In the genomic region with DNA sequence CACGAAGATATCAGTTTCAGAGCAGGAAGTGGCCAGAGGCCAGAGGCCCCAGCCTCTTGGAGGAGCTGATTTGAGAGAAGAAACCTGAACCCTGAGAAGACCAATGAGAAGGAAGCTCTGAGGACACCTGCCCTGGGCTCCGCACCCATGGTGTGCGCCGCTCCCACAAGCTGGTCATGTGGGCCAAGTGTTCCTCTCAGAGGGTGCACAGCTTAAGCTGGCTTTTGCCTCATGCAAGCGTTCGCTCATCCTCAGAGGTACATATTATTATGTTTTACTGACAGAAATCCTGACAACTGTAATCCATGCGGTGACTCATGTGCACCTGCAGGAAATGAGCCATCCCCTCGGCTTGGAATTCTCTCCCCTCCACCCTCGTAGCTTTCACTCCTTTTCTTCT, we compare ENCODE assay signal across 11 cellular contexts.
A peak's percentile ranks its signal among the peaks of the same experiment; 100 is the strongest.
DNase-seq lines count a peak whose midpoint lies in the region; ATAC-seq and TF ChIP-seq lines count a peak whose summit lies in the region.
"Had no signal": no experiment of that assay in that cellular context is flagged by ENCODE, and none has a peak within 500 bp of the region (broad histone marks: within the 10 kb centered on the region; RNA-seq: fewer than 3 reads in every experiment).

No MANE protein-coding gene starts in this region.

- H3K27ac Mint-ChIP-seq in progenitor cell of endocrine pancreas: no peak overlapping the region

- intact Hi-C loops in head of caudate nucleus (cut with DNase I) (no loop called here), right cardiac atrium (cut with DNase I) (no loop called here), right lobe of liver (cut with DNase I) (no loop called here)

- TF ChIP-seq CTCF in progenitor cell of endocrine pancreas (IDR thresholded peaks at IDR 0.05; ENCODE audit: unreplicated experiment) (no peak), right lobe of liver (IDR thresholded peaks at IDR 0.05) (no peak)

- H3K4me1 Mint-ChIP-seq in progenitor cell of endocrine pancreas (ENCODE audit: low read depth): no peaks in the 10 kb centered on the region

- H3K27me3 Mint-ChIP-seq in progenitor cell of endocrine pancreas: peaks cover 14% of the 10 kb centered on the region

- H3K4me1 ChIP-seq in right cardiac atrium (ENCODE audit: control insufficient read depth, insufficient read depth, low read length): no peaks in the 10 kb centered on the region
- no peaks in the 10 kb centered on the region for H3K4me1 ChIP-seq in right lobe of liver
- H3K4me1 ChIP-seq: adrenal gland, heart left ventricle had no signal

- DNase-seq in Daoy (ENCODE audit: low read depth) (peak; percentile 83), HPDE6-E6E7 (ENCODE audit: extremely low spot score) (peak; percentile 23), SHP77 (lab: John Stamatoyannopoulos, UW) (peak; percentile 73 to 85), head of caudate nucleus (peak in 41 of 42 donors; percentile 31 to 87 (median 65)), right cardiac atrium (no peak), progenitor cell of endocrine pancreas (ENCODE audit: low spot score, unreplicated experiment) (no peak), right lobe of liver (no peak)
- DNase-seq: DMS 273 treated with DMSO at 0.1 percent for 48 hours, heart left ventricle, substantia nigra had no signal

- H3K27me3 ChIP-seq in right cardiac atrium (ENCODE audit: control insufficient read depth, insufficient read depth) (no peaks in the 10 kb centered on the region), right lobe of liver (no peaks in the 10 kb centered on the region)
- H3K27me3 ChIP-seq: adrenal gland had no signal

- no peak for ATAC-seq in right cardiac atrium
- no peak for ATAC-seq in right lobe of liver

- TF ChIP-seq POLR2A in right lobe of liver (IDR thresholded peaks at IDR 0.05): no peak

- H3K36me3 ChIP-seq in right lobe of liver: no peaks in the 10 kb centered on the region
- H3K36me3 ChIP-seq: adrenal gland, heart left ventricle had no signal

- no peaks in the 10 kb centered on the region for H3K36me3 Mint-ChIP-seq in progenitor cell of endocrine pancreas (ENCODE audit: insufficient read depth)

- no peak overlapping the region for H3K4me3 ChIP-seq in right cardiac atrium (ENCODE audit: low read length)
- no peak overlapping the region for H3K4me3 ChIP-seq in right lobe of liver
- H3K4me3 ChIP-seq: adrenal gland, heart left ventricle had no signal

- no peak overlapping the region for H3K4me3 Mint-ChIP-seq in progenitor cell of endocrine pancreas (ENCODE audit: low read depth)

- H3K27ac ChIP-seq in right cardiac atrium (ENCODE audit: low read length): no peak overlapping the region
- H3K27ac ChIP-seq in right lobe of liver: no peak overlapping the region
- H3K27ac ChIP-seq: adrenal gland, heart left ventricle had no signal

- WGBS in right cardiac atrium: 73% methylated on average over 9 of the region's 9 CpGs
- 56% methylated on average over 4 of the region's 9 CpGs for WGBS in right lobe of liver (ENCODE audit: insufficient coverage, low coverage, low lambda C conversion rate, missing lambda C conversion rate)

- no peaks in the 10 kb centered on the region for H3K9me3 ChIP-seq in right cardiac atrium (ENCODE audit: control insufficient read depth, low read length)
- H3K9me3 ChIP-seq in right lobe of liver: no peaks in the 10 kb centered on the region
- H3K9me3 ChIP-seq: adrenal gland had no signal

- H3K9me3 Mint-ChIP-seq in progenitor cell of endocrine pancreas (ENCODE audit: low read depth): no peaks in the 10 kb centered on the region

Comparison
In these comparisons a context has a peak if more than half of its experiments do, and no peak if none do; other contexts are left out.
1. DNase-seq: peak in Daoy (single experiment), HPDE6-E6E7 (single experiment), SHP77 (2 of 2) and head of caudate nucleus (41 of 42); none in right cardiac atrium (0 of 3), progenitor cell of endocrine pancreas (single experiment) and right lobe of liver (0 of 3).